In the genomic region with DNA sequence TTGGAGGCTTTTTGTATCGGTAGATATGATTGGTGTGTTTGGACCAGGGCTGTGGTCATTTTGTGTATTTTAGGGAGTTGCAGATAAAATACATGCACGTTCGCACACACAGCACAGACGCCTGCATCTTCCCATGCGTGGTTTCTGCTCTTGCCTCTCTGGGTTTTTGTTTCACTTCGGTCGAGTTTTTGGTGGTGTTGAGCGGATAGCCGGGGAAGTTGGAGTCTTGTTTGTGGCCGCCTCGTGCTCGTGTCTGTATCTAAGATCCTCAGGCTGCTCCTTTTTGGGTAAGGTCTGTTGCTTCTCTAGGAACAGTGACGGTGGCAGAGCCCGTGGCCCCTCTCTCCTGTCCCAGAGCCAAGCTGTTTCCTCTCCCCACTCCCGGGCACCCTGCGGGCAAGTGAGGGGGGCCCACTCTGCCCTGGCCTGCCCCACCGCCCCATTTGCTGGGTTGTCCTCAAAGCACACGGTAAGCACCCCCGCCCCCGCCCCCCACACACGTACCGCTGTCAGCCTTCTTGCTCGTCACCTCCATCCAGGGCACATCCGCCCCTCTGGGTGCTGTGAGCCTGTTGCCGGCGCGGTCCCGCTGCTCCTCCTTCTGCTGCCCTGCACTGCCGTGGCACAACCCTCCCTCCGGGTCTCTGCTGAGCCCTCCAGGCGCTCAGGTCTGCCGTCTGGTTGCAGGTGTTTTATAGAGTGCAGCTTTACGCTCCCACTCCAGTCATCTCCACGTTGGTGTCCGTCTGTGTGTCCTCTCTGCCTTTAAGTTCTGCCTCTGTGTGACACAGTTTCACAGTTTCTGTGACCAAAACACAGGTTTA, we compare ENCODE assay signal across 8 cellular contexts. TPM values are rescaled to one million over a fixed set of nuclear protein-coding genes. Genes with fewer than 3 reads are reported as not detected.
DNase-seq lines count a peak whose midpoint lies in the region; ATAC-seq and TF ChIP-seq lines count a peak whose summit lies in the region.

No MANE protein-coding gene starts in this region.

- no peaks in the 10 kb centered on the region for H3K36me3 ChIP-seq in hepatocyte (replicated peaks; ENCODE audit: insufficient read depth, low read depth)
- H3K36me3 ChIP-seq in PC-9 (ENCODE audit: low read depth), result no peaks in the 10 kb centered on the region

- H3K27me3 Mint-ChIP-seq in activated naive CD8-positive, alpha-beta T cell, result no peaks in the 10 kb centered on the region
- H3K27me3 Mint-ChIP-seq in naive B cell (no peaks in the 10 kb centered on the region), type B pancreatic cell (no peaks in the 10 kb centered on the region)

- peaks cover 18% of the 10 kb centered on the region for H3K4me1 ChIP-seq in hepatocyte (ENCODE audit: insufficient read depth)
- no peaks in the 10 kb centered on the region for H3K4me1 ChIP-seq in PC-9 (replicated peaks; ENCODE audit: insufficient read depth)

- H3K79me2 ChIP-seq in hepatocyte (peaks cover 92% of the 10 kb centered on the region), PC-9 (ENCODE audit: low read depth) (no peaks in the 10 kb centered on the region)

- H3K27ac Mint-ChIP-seq in activated naive CD8-positive, alpha-beta T cell, result peak overlapping the region; percentile 81
- H3K27ac Mint-ChIP-seq in naive B cell (peak overlapping the region; percentile 67 to 95 (median 90)), type B pancreatic cell (peak overlapping the region; percentile 14)

- TF ChIP-seq CTCF in RWPE1 (conservative IDR thresholded peaks at IDR 0.05; ENCODE audit: low read depth) (no peak), type B pancreatic cell (conservative IDR thresholded peaks at IDR 0.05) (no peak), hepatocyte (IDR thresholded peaks at IDR 0.05; ENCODE audit: poor library complexity) (no peak), PC-9 (conservative IDR thresholded peaks at IDR 0.05) (no peak)

- H3K4me1 Mint-ChIP-seq in activated naive CD8-positive, alpha-beta T cell (ENCODE audit: low read depth), result peaks cover 54% of the 10 kb centered on the region
- H3K4me1 Mint-ChIP-seq in naive B cell (peaks cover 42 to 70% (median 66%) of the 10 kb centered on the region in 3 donors), type B pancreatic cell (ENCODE audit: unreplicated experiment) (peaks cover 50% of the 10 kb centered on the region)

- H3K4me3 Mint-ChIP-seq in activated naive CD8-positive, alpha-beta T cell, result peak overlapping the region; percentile 86
- peak overlapping the region; percentile 80 to 96 (median 90) for H3K4me3 Mint-ChIP-seq in naive B cell
- no peak overlapping the region for H3K4me3 Mint-ChIP-seq in type B pancreatic cell

- BruUV-seq in PC-9 (replicated peaks; lab: Mats Ljungman, UMichigan), result no TSS peak

- H3K9me3 Mint-ChIP-seq in activated naive CD8-positive, alpha-beta T cell (ENCODE audit: low read depth), result peaks cover 5% of the 10 kb centered on the region
- H3K9me3 Mint-ChIP-seq in naive B cell (peaks cover 2 to 12% (median 8%) of the 10 kb centered on the region in 7 donors), type B pancreatic cell (peaks cover 7% of the 10 kb centered on the region)

- POLR2A ChIA-PET in RWPE1 (lab: Yijun Ruan, JAX; ENCODE audit: low non-redundant PET) (no interaction called here), PC-9 (lab: Charles Lee; ENCODE audit: unreplicated experiment) (no interaction called here)

- peaks cover 12% of the 10 kb centered on the region for H3K36me3 Mint-ChIP-seq in activated naive CD8-positive, alpha-beta T cell
- H3K36me3 Mint-ChIP-seq in naive B cell (peaks cover 7 to 8% of the 10 kb centered on the region in 2 donors), type B pancreatic cell (peaks cover 15% of the 10 kb centered on the region)

- H3K9me2 ChIP-seq in hepatocyte (replicated peaks; ENCODE audit: insufficient read depth), result no peaks in the 10 kb centered on the region
- H3K9me2 ChIP-seq in PC-9 (ENCODE audit: insufficient read depth), result no peaks in the 10 kb centered on the region

- H3K27ac ChIP-seq in RWPE1, result peak overlapping the region; percentile 21; the same call in 1 of the 2 replicates
- no peak overlapping the region for H3K27ac ChIP-seq in hepatocyte
- H3K27ac ChIP-seq in PC-9, result no peak overlapping the region

- 90% methylated on average over 27 of the region's 35 CpGs for WGBS in hepatocyte (ENCODE audit: low lambda C conversion rate, missing lambda C conversion rate)

- no peak overlapping the region for H2AFZ ChIP-seq in hepatocyte
- no peak overlapping the region for H2AFZ ChIP-seq in PC-9

- H3K4me3 ChIP-seq in hepatocyte (no peak overlapping the region), PC-9 (no peak overlapping the region)

- H3F3A ChIP-seq in PC-9 (ENCODE audit: insufficient read depth, low read depth), result no peaks in the 10 kb centered on the region

- intact Hi-C loops in PC-9 (cut with micrococcal nuclease; ENCODE audit: unreplicated experiment), result no loop called here

- ATAC-seq in GM18511 (IDR thresholded peaks at IDR 0.05; ENCODE audit: unreplicated experiment) (peak; percentile 68), naive B cell (ENCODE audit: low read depth in 2 of 2) (peak; percentile 82 to 84)

- H3K4me2 ChIP-seq in hepatocyte (no peak overlapping the region), PC-9 (no peak overlapping the region)

- CTCF ChIA-PET in RWPE1 (lab: Yijun Ruan, JAX) (no interaction called here), PC-9 (lab: Charles Lee) (no interaction called here)

- H3K27me3 ChIP-seq in hepatocyte, result no peaks in the 10 kb centered on the region
- H3K27me3 ChIP-seq in PC-9 (ENCODE audit: insufficient read depth, low read depth), result no peaks in the 10 kb centered on the region

- no peak for DNase-seq in RWPE1 (ENCODE audit: low spot score)
- DNase-seq in naive B cell, result peak; percentile 44
- no peak for DNase-seq in type B pancreatic cell (ENCODE audit: extremely low spot score, unreplicated experiment)
- DNase-seq in NK-92 treated with Interleukin-12 subunit alpha and Interleukin-12 subunit beta, amount 100 ng/mL, for 24 hours (lab: John Stamatoyannopoulos, UW), result no peak
- no peak for DNase-seq in hepatocyte (ENCODE audit: low spot score)
- DNase-seq in PC-9, result no peak

- H3K9me3 ChIP-seq in hepatocyte (ENCODE audit: low read depth) (no peaks in the 10 kb centered on the region), PC-9 (ENCODE audit: insufficient read depth, low read depth) (no peaks in the 10 kb centered on the region)

- H4K20me1 ChIP-seq in hepatocyte (ENCODE audit: insufficient read depth, poor library complexity, severe bottlenecking), result peaks cover 14% of the 10 kb centered on the region
- H4K20me1 ChIP-seq in PC-9 (ENCODE audit: insufficient read depth), result no peaks in the 10 kb centered on the region; the same call in 1 of the 2 replicates

RNA-seq across cellular contexts. Expression of a gene that starts 51.9 kb away (rescaled TPM):
- 10 to 100 TPM in 2 of 6 donors, 1 to 10 TPM in 4; 6.4 to 11.9 (median 8.1) TPM for polyA plus RNA-seq in naive B cell (ENCODE audit: low read depth in 6 of 6)
- total RNA-seq in type B pancreatic cell (ENCODE audit: low replicate concordance), result 57.6 and 59.2 TPM in 2 replicates
- total RNA-seq in hepatocyte, result 51.2 and 63.9 TPM in 2 replicates
- 31.7 and 41.0 TPM in 2 replicates for polyA plus RNA-seq in hepatocyte
- total RNA-seq in PC-9 (2021), result 39.0 and 41.2 TPM in 2 replicates

Comparison
In these comparisons a context has a peak if more than half of its experiments do, and no peak if none do; other contexts are left out.
1. H3K27ac Mint-ChIP-seq: peak in every context shown above with its lines; median percentile 90 in naive B cell; 81 in activated naive CD8-positive, alpha-beta T cell; 14 in type B pancreatic cell.